Comparison of ENCODE assay signal across 1 cellular context in the genomic region with DNA sequence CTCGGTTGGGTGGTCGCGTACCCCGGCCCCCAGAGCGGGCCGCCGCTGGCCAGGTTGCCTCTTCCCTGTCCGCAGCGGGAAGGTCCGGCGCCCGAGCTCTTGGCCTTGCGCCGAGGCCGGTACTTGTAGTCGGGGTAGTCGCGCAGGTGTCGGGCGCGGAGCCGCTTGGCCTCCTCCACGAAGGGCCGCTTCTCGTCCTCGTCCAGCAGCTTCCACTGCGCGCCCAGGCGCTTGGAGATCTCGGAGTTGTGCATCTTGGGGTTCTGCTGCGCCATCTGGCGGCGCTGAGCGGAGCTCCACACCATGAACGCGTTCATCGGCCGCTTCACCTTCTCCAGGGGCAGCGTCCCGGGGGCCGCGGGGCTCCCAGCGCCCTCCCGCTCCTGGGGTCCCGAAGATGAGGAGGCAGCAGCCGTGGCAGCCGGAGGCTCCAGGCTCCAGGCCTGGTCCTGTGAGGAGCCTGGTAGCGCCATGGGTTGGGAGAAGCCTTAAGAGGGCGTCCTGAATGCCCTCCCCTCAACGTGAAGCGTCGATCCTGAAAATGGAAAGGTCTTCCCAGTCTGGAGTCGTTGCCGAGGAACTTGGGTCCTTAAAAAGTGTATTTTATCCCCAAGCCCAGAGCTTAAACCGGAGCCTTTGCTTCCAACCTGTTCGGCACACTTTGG.
TF ChIP-seq lines count a peak whose summit lies in the region.

No MANE protein-coding gene starts in this region.

TF ChIP-seq in K562, 482 proteins besides CTCF, POLR2A, EP300 and RAD21:
- peak; percentile 34 for TF ChIP-seq RBFOX2 (IDR thresholded peaks at IDR 0.05; ENCODE audit: low read depth, low read length)
- TF ChIP-seq CAMTA2 (CRISPR knock-in tag; conservative IDR thresholded peaks at IDR 0.05), result no peak
- no peak for TF ChIP-seq HEY1 (CRISPR knock-in tag; IDR thresholded peaks at IDR 0.05; ENCODE audit: borderline replicate concordance)
- TF ChIP-seq POLR2G (IDR thresholded peaks at IDR 0.05; ENCODE audit: low read depth, low read length), result peak; percentile 51; the same call in 1 of the 2 replicates
- no peak for TF ChIP-seq PRPF4 (IDR thresholded peaks at IDR 0.05; ENCODE audit: insufficient read depth, low read depth, low read length, poor library complexity, severe bottlenecking)
- peak; percentile 21 for TF ChIP-seq RBM22 (IDR thresholded peaks at IDR 0.05; ENCODE audit: low read depth, low read length, poor library complexity, severe bottlenecking)
- TF ChIP-seq TEAD4 (IDR thresholded peaks at IDR 0.05; ENCODE audit: low read length), result no peak
- no peak for TF ChIP-seq TEAD4 (CRISPR knock-in tag; IDR thresholded peaks at IDR 0.05; ENCODE audit: borderline replicate concordance)
- TF ChIP-seq, protein P1, sequence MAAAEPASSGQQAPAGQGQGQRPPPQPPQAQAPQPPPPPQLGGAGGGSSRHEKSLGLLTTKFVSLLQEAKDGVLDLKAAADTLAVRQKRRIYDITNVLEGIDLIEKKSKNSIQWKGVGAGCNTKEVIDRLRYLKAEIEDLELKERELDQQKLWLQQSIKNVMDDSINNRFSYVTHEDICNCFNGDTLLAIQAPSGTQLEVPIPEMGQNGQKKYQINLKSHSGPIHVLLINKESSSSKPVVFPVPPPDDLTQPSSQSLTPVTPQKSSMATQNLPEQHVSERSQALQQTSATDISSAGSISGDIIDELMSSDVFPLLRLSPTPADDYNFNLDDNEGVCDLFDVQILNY (CRISPR knock-in tag; IDR thresholded peaks at IDR 0.05), result no peak
- TF ChIP-seq, protein P2, sequence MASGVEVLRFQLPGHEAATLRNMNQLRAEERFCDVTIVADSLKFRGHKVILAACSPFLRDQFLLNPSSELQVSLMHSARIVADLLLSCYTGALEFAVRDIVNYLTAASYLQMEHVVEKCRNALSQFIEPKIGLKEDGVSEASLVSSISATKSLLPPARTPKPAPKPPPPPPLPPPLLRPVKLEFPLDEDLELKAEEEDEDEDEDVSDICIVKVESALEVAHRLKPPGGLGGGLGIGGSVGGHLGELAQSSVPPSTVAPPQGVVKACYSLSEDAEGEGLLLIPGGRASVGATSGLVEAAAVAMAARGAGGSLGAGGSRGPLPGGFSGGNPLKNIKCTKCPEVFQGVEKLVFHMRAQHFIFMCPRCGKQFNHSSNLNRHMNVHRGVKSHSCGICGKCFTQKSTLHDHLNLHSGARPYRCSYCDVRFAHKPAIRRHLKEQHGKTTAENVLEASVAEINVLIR (CRISPR knock-in tag; IDR thresholded peaks at IDR 0.05), result no peak
- no peak for TF ChIP-seq DACH1 (IDR thresholded peaks at IDR 0.05; ENCODE audit: partially characterized antibody)
- TF ChIP-seq, protein P3, sequence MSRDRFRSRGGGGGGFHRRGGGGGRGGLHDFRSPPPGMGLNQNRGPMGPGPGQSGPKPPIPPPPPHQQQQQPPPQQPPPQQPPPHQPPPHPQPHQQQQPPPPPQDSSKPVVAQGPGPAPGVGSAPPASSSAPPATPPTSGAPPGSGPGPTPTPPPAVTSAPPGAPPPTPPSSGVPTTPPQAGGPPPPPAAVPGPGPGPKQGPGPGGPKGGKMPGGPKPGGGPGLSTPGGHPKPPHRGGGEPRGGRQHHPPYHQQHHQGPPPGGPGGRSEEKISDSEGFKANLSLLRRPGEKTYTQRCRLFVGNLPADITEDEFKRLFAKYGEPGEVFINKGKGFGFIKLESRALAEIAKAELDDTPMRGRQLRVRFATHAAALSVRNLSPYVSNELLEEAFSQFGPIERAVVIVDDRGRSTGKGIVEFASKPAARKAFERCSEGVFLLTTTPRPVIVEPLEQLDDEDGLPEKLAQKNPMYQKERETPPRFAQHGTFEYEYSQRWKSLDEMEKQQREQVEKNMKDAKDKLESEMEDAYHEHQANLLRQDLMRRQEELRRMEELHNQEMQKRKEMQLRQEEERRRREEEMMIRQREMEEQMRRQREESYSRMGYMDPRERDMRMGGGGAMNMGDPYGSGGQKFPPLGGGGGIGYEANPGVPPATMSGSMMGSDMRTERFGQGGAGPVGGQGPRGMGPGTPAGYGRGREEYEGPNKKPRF (IDR thresholded peaks at IDR 0.05; ENCODE audit: low read depth, low read length), result no peak
- TF ChIP-seq, protein P4, sequence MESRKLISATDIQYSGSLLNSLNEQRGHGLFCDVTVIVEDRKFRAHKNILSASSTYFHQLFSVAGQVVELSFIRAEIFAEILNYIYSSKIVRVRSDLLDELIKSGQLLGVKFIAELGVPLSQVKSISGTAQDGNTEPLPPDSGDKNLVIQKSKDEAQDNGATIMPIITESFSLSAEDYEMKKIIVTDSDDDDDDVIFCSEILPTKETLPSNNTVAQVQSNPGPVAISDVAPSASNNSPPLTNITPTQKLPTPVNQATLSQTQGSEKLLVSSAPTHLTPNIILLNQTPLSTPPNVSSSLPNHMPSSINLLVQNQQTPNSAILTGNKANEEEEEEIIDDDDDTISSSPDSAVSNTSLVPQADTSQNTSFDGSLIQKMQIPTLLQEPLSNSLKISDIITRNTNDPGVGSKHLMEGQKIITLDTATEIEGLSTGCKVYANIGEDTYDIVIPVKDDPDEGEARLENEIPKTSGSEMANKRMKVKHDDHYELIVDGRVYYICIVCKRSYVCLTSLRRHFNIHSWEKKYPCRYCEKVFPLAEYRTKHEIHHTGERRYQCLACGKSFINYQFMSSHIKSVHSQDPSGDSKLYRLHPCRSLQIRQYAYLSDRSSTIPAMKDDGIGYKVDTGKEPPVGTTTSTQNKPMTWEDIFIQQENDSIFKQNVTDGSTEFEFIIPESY (CRISPR knock-in tag; IDR thresholded peaks at IDR 0.05), result peak; percentile 93
- TF ChIP-seq, protein P5, sequence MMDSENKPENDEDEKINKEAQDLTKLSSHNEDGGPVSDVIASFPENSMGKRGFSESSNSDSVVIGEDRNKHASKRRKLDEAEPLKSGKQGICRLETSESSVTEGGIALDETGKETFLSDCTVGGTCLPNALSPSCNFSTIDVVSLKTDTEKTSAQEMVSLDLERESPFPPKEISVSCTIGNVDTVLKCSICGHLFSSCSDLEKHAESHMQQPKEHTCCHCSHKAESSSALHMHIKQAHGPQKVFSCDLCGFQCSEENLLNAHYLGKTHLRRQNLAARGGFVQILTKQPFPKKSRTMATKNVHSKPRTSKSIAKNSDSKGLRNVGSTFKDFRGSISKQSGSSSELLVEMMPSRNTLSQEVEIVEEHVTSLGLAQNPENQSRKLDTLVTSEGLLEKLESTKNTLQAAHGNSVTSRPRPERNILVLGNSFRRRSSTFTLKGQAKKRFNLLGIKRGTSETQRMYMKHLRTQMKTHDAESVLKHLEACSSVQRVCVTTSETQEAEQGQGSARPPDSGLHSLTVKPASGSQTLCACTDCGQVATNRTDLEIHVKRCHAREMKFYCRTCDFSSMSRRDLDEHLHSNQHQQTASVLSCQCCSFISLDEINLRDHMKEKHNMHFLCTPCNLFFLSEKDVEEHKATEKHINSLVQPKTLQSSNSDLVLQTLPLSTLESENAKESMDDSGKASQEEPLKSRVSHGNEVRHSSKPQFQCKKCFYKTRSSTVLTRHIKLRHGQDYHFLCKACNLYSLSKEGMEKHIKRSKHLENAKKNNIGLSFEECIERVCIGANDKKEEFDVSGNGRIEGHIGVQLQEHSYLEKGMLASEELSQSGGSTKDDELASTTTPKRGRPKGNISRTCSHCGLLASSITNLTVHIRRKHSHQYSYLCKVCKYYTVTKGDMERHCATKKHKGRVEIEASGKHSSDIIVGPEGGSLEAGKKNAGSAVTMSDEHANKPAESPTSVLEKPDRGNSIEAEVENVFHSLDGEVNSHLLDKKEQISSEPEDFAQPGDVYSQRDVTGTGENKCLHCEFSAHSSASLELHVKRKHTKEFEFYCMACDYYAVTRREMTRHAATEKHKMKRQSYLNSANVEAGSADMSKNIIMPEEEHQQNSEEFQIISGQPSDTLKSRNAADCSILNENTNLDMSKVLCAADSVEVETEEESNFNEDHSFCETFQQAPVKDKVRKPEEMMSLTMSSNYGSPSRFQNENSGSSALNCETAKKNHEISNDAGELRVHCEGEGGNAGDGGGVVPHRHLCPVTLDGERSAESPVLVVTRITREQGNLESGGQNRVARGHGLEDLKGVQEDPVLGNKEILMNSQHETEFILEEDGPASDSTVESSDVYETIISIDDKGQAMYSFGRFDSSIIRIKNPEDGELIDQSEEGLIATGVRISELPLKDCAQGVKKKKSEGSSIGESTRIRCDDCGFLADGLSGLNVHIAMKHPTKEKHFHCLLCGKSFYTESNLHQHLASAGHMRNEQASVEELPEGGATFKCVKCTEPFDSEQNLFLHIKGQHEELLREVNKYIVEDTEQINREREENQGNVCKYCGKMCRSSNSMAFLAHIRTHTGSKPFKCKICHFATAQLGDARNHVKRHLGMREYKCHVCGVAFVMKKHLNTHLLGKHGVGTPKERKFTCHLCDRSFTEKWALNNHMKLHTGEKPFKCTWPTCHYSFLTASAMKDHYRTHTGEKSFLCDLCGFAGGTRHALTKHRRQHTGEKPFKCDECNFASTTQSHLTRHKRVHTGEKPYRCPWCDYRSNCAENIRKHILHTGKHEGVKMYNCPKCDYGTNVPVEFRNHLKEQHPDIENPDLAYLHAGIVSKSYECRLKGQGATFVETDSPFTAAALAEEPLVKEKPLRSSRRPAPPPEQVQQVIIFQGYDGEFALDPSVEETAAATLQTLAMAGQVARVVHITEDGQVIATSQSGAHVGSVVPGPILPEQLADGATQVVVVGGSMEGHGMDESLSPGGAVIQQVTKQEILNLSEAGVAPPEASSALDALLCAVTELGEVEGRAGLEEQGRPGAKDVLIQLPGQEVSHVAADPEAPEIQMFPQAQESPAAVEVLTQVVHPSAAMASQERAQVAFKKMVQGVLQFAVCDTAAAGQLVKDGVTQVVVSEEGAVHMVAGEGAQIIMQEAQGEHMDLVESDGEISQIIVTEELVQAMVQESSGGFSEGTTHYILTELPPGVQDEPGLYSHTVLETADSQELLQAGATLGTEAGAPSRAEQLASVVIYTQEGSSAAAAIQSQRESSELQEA (IDR thresholded peaks at IDR 0.05; ENCODE audit: low read depth), result no peak
